21 cellular contexts compared by ENCODE assay signal in genomic region chr21:28624626-28625025, GRCh38.
"Had no signal": no experiment of that assay in that cellular context is flagged by ENCODE, and none has a peak within 500 bp of the region (broad histone marks: within the 10 kb centered on the region; RNA-seq: fewer than 3 reads in every experiment).

No MANE protein-coding gene starts in this region.

- H3K27me3 ChIP-seq: gastrocnemius medialis, neutrophil, tibial artery had no signal

- DNase-seq: activated CD8-positive, alpha-beta memory T cell treated with anti-CD3 and anti-CD28 coated beads, Interleukin-2, amount 50 U/mL, for 48 hours; activated naive CD4-positive, alpha-beta T cell treated with Interleukin-2 at 50 U/mL for 16 hours; activated naive CD8-positive, alpha-beta T cell treated with anti-CD3 and anti-CD28 coated beads for 36 hours; activated T-cell treated with anti-CD3 and anti-CD28 coated beads, Interleukin-2, amount 50 U/mL, for 4 hours; cerebellar nuclear complex; gastrocnemius medialis; head of caudate nucleus; left cardiac atrium; right cardiac atrium; stimulated activated CD4-positive, alpha-beta T cell treated with anti-CD3 and anti-CD28 coated beads, Interleukin-12 subunit alpha, Interleukin-12 subunit beta, amount 100 ng/mL, for 4 hours; stimulated activated CD4-positive, alpha-beta T cell treated with anti-CD3 and anti-CD28 coated beads, Interleukin-4, amount 100 ng/mL, for 4 hours; T1000; tibial artery had no signal

- H3K9me3 Mint-ChIP-seq: stimulated activated naive CD8-positive, alpha-beta T cell treated with anti-CD3 and anti-CD28 coated beads, Interleukin-15, Interleukin-2, amounts not matched to agents 100 ng/mL and 50 ng/mL, for 24 hours had no signal

- H3K4me1 Mint-ChIP-seq: memory B cell, nephron, WTC11 had no signal

- H3K4me1 ChIP-seq: gastrocnemius medialis, parathyroid adenoma had no signal

- H3K27ac Mint-ChIP-seq: activated naive CD8-positive, alpha-beta T cell treated with anti-CD3 and anti-CD28 coated beads for 36 hours; memory B cell; nephron; stimulated activated naive CD8-positive, alpha-beta T cell treated with anti-CD3 and anti-CD28 coated beads, Interleukin-15, Interleukin-2, amounts not matched to agents 100 ng/mL and 50 ng/mL, for 24 hours; T-helper 1 cell treated with Interleukin-12 subunit alpha and Interleukin-12 subunit beta and Interleukin-4 antibody, amounts not matched to agents 30 μg/mL and 1 μg/mL, for 36 hours; WTC11 had no signal

- H3K36me3 ChIP-seq: neutrophil, tibial artery had no signal

- ATAC-seq: activated T-cell treated with anti-CD3 and anti-CD28 coated beads, Interleukin-2, amount 50 U/mL, for 4 hours; gastrocnemius medialis; left cardiac atrium; right cardiac atrium; WTC11 had no signal

- H3K4me3 Mint-ChIP-seq: activated naive CD8-positive, alpha-beta T cell treated with anti-CD3 and anti-CD28 coated beads for 36 hours; activated T-cell treated with anti-CD3 and anti-CD28 coated beads, Interleukin-2, amount 50 U/mL, for 4 hours; memory B cell; nephron; stimulated activated naive CD8-positive, alpha-beta T cell treated with anti-CD3 and anti-CD28 coated beads, Interleukin-15, Interleukin-2, amounts not matched to agents 100 ng/mL and 50 ng/mL, for 24 hours; T-helper 1 cell treated with Interleukin-12 subunit alpha and Interleukin-12 subunit beta and Interleukin-4 antibody, amounts not matched to agents 30 μg/mL and 1 μg/mL, for 36 hours; WTC11 had no signal

- H3K79me2 ChIP-seq: parathyroid adenoma had no signal

- H3K4me3 ChIP-seq: coronary artery, gastrocnemius medialis, tibial artery had no signal

- H3K27me3 Mint-ChIP-seq: activated naive CD8-positive, alpha-beta T cell treated with anti-CD3 and anti-CD28 coated beads for 36 hours; memory B cell; stimulated activated naive CD8-positive, alpha-beta T cell treated with anti-CD3 and anti-CD28 coated beads, Interleukin-15, Interleukin-2, amounts not matched to agents 100 ng/mL and 50 ng/mL, for 24 hours had no signal

- H3K9me3 ChIP-seq: gastrocnemius medialis, neutrophil had no signal

- H3K27ac ChIP-seq: coronary artery, gastrocnemius medialis, neutrophil, parathyroid adenoma, tibial artery had no signal

- H2AFZ ChIP-seq: parathyroid adenoma had no signal
